In the genomic region with DNA sequence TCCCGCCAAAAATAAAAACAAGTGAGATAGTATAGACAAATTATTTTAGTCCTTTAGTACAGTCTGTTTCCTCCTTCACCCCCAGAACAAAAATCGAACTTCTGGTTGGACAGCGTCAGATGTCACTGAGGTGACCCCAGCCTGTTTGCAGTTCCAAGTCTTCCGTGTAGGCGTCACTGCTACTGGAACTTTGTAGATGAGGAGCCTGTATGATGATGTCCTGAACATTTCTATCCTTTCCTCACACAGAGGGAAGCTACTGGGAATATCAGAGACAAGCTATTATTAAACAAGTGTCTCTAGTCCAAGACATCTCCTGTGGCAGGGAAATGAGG, we compare ENCODE assay signal across 7 cellular contexts. TPM values are rescaled to one million over a fixed set of nuclear protein-coding genes. Genes with fewer than 3 reads are reported as not detected.
DNase-seq lines count a peak whose midpoint lies in the region; ATAC-seq and TF ChIP-seq lines count a peak whose summit lies in the region.

No MANE protein-coding gene starts in this region.

- peaks cover 3% of the 10 kb centered on the region; the same call in 1 of the 2 replicates for H3K4me1 ChIP-seq in H9 (ENCODE audit: insufficient read depth, low read length)
- H3K4me1 ChIP-seq in OCI-LY1 (ENCODE audit: insufficient read depth, low read length, severe bottlenecking) = peaks cover 39% of the 10 kb centered on the region
- H3K4me1 ChIP-seq in colonic mucosa = peaks cover 7% of the 10 kb centered on the region

- H2BK20ac ChIP-seq in H9 (ENCODE audit: low read depth, low read length, poor library complexity, severe bottlenecking) = no peak overlapping the region

- TF ChIP-seq POLR2A in GM18505 (IDR thresholded peaks at IDR 0.05; ENCODE audit: borderline replicate concordance, extremely low read depth, insufficient read depth, insufficient read length) = no peak

- ATAC-seq in HG03460 (IDR thresholded peaks at IDR 0.05; ENCODE audit: unreplicated experiment) (no peak), GM18505 (IDR thresholded peaks at IDR 0.05; ENCODE audit: unreplicated experiment) (no peak), GM21825 (IDR thresholded peaks at IDR 0.05; ENCODE audit: unreplicated experiment) (no peak)

- H3K27ac Mint-ChIP-seq in H9 = peak overlapping the region; percentile 91 to 97 (median 97)

- H3K27me3 ChIP-seq in H9 (ENCODE audit: insufficient read depth, low read length) (no peaks in the 10 kb centered on the region), OCI-LY1 (ENCODE audit: insufficient read depth, low read length) (no peaks in the 10 kb centered on the region), colonic mucosa (no peaks in the 10 kb centered on the region)

- H3K36me3 ChIP-seq in OCI-LY1 (ENCODE audit: insufficient read depth, low read length) (peaks cover 12% of the 10 kb centered on the region; the same call in 1 of the 2 replicates), colonic mucosa (no peaks in the 10 kb centered on the region)

- H3K9ac ChIP-seq in H9 (ENCODE audit: extremely low read depth, insufficient read length, low read length) = no peak overlapping the region
- H3K9ac ChIP-seq in OCI-LY1 (ENCODE audit: low read length) = peak overlapping the region; percentile 81
- H3K9ac ChIP-seq in colonic mucosa (ENCODE audit: low read depth in 2 of 2, low read length in 2 of 2) = peak overlapping the region; percentile 95 to 99

- H3F3A ChIP-seq in OCI-LY1 (ENCODE audit: insufficient read depth, low read length) = peaks cover 13% of the 10 kb centered on the region; the same call in 1 of the 2 replicates

- no peak overlapping the region for H2BK120ac ChIP-seq in H9 (ENCODE audit: low read depth, low read length, poor library complexity, severe bottlenecking)

- intact Hi-C loops in colonic mucosa (cut with DNase I) = loop anchor here (5.0 kb wide), 2 partner anchors 37 to 97 kb away; no protein-coding TSS in a partner anchor

- H3T11ph ChIP-seq in H9 (ENCODE audit: low read length) = no peak overlapping the region

- no peak overlapping the region for H3K27ac ChIP-seq in H9 (ENCODE audit: insufficient read length, low read depth, low read length)
- H3K27ac ChIP-seq in OCI-LY1 (ENCODE audit: low read depth, low read length, poor library complexity, severe bottlenecking) = peak overlapping the region; percentile 68
- peak overlapping the region; percentile 85 for H3K27ac ChIP-seq in colonic mucosa

- peaks cover 12% of the 10 kb centered on the region for H3K23me2 ChIP-seq in H9 (ENCODE audit: insufficient read length, low read depth, low read length, poor library complexity, severe bottlenecking)

- no peak overlapping the region for H3K14ac ChIP-seq in H9 (ENCODE audit: insufficient read depth, low read length)

- DNase-seq in H9 = no peak
- DNase-seq in colonic mucosa = peak; percentile 44
- peak; percentile 52 for DNase-seq in mucosa of gallbladder (ENCODE audit: low spot score)

- no peaks in the 10 kb centered on the region for H3K27me3 Mint-ChIP-seq in H9 (ENCODE audit: low read depth)

- H2BK5ac ChIP-seq in H9 (ENCODE audit: insufficient read length, low read length) = no peak overlapping the region

- no peak overlapping the region for H2BK12ac ChIP-seq in H9 (ENCODE audit: insufficient read length, low read depth, low read length)

- H4K91ac ChIP-seq in H9 (ENCODE audit: insufficient read length, low read depth, low read length) = no peak overlapping the region

- no peaks in the 10 kb centered on the region for H3K9me3 Mint-ChIP-seq in H9

- peaks cover 13% of the 10 kb centered on the region; the same call in 1 of the 2 replicates for H3K79me2 ChIP-seq in H9 (ENCODE audit: insufficient read depth, low read length)
- H3K79me2 ChIP-seq in OCI-LY1 (ENCODE audit: insufficient read depth, low read length) = peaks cover 22% of the 10 kb centered on the region

- no peak overlapping the region for H4K8ac ChIP-seq in H9 (replicated peaks; ENCODE audit: insufficient read length, low read depth, low read length)

- no peak overlapping the region for H3K4ac ChIP-seq in H9 (ENCODE audit: low read depth, low read length)

- no peak overlapping the region for H2BK15ac ChIP-seq in H9 (ENCODE audit: low read depth, low read length)

- H2AK5ac ChIP-seq in H9 (ENCODE audit: insufficient read length, low read length) = no peak overlapping the region

- H4K20me1 ChIP-seq in H9 (ENCODE audit: control insufficient read depth, insufficient read depth, insufficient read length) (no peaks in the 10 kb centered on the region), OCI-LY1 (ENCODE audit: insufficient read depth, low read length) (no peaks in the 10 kb centered on the region)

- peak overlapping the region; percentile 84 to 85 for H3K4me3 Mint-ChIP-seq in H9

- H3K4me3 ChIP-seq in OCI-LY1 (ENCODE audit: low read depth, low read length, poor library complexity, severe bottlenecking) (peak overlapping the region; percentile 78), colonic mucosa (peak overlapping the region; percentile 86)

- peaks cover 6% of the 10 kb centered on the region for H3K79me1 ChIP-seq in H9 (ENCODE audit: insufficient read depth, low read depth, low read length, poor library complexity, severe bottlenecking)

- no peak overlapping the region for H3K18ac ChIP-seq in H9 (ENCODE audit: insufficient read length, low read depth, low read length)

- H3K4me1 Mint-ChIP-seq in H9 = peaks cover 42 to 49% of the 10 kb centered on the region in 2 experiments

- H3K9me3 ChIP-seq in H9 (ENCODE audit: control insufficient read depth, low read depth, low read length) (no peaks in the 10 kb centered on the region), OCI-LY1 (ENCODE audit: low read length) (no peaks in the 10 kb centered on the region), colonic mucosa (no peaks in the 10 kb centered on the region)

- H3K56ac ChIP-seq in H9 (ENCODE audit: insufficient read length, low read depth, low read length) = no peak overlapping the region

- no peaks in the 10 kb centered on the region for H3K9me2 ChIP-seq in OCI-LY1 (ENCODE audit: low read depth, low read length)

- H3K23ac ChIP-seq in H9 (ENCODE audit: insufficient read length, low read depth, low read length) = no peak overlapping the region

- H3K36me3 Mint-ChIP-seq in H9 (ENCODE audit: insufficient read depth in 1 of 3, low read depth in 3 of 3) = peaks cover 0 to 2% (median 0%) of the 10 kb centered on the region in 3 experiments; a peak in 4 of 7 replicates

- H4K5ac ChIP-seq in H9 (ENCODE audit: insufficient read length, low read depth, low read length) = no peak overlapping the region

- WGBS in H9 (ENCODE audit: extremely low coverage, insufficient read length, low lambda C conversion rate) = no CpG with 5 or more reads among the region's 5 CpGs

- H3K4me2 ChIP-seq in H9 (ENCODE audit: insufficient read depth, insufficient read length, low read length) (peak overlapping the region; percentile 80), OCI-LY1 (ENCODE audit: low read length) (peak overlapping the region; percentile 97)

- TF ChIP-seq CTCF in H9 (conservative IDR thresholded peaks at IDR 0.05) (no peak), OCI-LY1 (IDR thresholded peaks at IDR 0.05; ENCODE audit: low read length) (no peak), colonic mucosa (IDR thresholded peaks at IDR 0.05) (no peak)

- H2AFZ ChIP-seq in H9 (ENCODE audit: low read length) = no peak overlapping the region
- no peak overlapping the region for H2AFZ ChIP-seq in OCI-LY1 (ENCODE audit: low read length)

RNA-seq across cellular contexts. Expression of gene VEZF1, which starts 0.9 kb away (rescaled TPM):
- total RNA-seq in H9 (2021) (57.7 and 58.1 TPM in 2 replicates), colonic mucosa (10 to 100 TPM; 35.7 to 52.8 TPM), mucosa of gallbladder (64.9 TPM)

RNA-seq across cellular contexts. Expression of gene SRSF1, which starts 18.1 kb away (rescaled TPM):
- total RNA-seq in H9 (2021) = 462 and 470 TPM in 2 replicates
- total RNA-seq in colonic mucosa = 100 to 1,000 TPM; 173 to 315 TPM
- total RNA-seq in mucosa of gallbladder = 187 TPM

RNA-seq across cellular contexts. Expression of gene CUEDC1, which starts 33.8 kb away (rescaled TPM):
- 6.5 and 7.3 TPM in 2 replicates for total RNA-seq in H9 (2021)
- total RNA-seq in colonic mucosa = 10 to 100 TPM; 14.7 to 15.2 TPM
- total RNA-seq in mucosa of gallbladder = 36.9 TPM
